In genomic region chr13:25347156-25347555, GRCh38 we compare ENCODE assay signal across 15 cellular contexts. TPM values are rescaled to one million over a fixed set of nuclear protein-coding genes. Genes with fewer than 3 reads are reported as not detected.
DNase-seq lines count a peak whose midpoint lies in the region; ATAC-seq and TF ChIP-seq lines count a peak whose summit lies in the region.
"Had no signal": no experiment of that assay in that cellular context is flagged by ENCODE, and none has a peak within 500 bp of the region (broad histone marks: within the 10 kb centered on the region; RNA-seq: fewer than 3 reads in every experiment).

No MANE protein-coding gene starts in this region.

- H3K9ac ChIP-seq in IMR-90 (ENCODE audit: low read depth, low read length) = no peak overlapping the region

- H3K23ac ChIP-seq in IMR-90 (ENCODE audit: low read depth, low read length) = no peak overlapping the region

- no peak overlapping the region for H2AK5ac ChIP-seq in IMR-90 (ENCODE audit: low read depth, low read length)

- no peaks in the 10 kb centered on the region for H3K36me3 ChIP-seq in GM23338 (ENCODE audit: insufficient read depth)
- H3K36me3 ChIP-seq in IMR-90 (ENCODE audit: control insufficient read depth, insufficient read depth, low read length) = no peaks in the 10 kb centered on the region; the same call in 1 of the 2 replicates
- no peaks in the 10 kb centered on the region for H3K36me3 ChIP-seq in lung (ENCODE audit: control insufficient read depth in 2 of 2, insufficient read depth in 2 of 2, low read length in 2 of 2)
- H3K36me3 ChIP-seq in Caco-2 (ENCODE audit: control insufficient read depth, insufficient read depth, low read length) = no peaks in the 10 kb centered on the region

- no peak overlapping the region for H2BK15ac ChIP-seq in IMR-90 (ENCODE audit: low read depth, low read length)

- WGBS in IMR-90 (ENCODE audit: extremely low coverage in 2 of 2, insufficient read length in 1 of 2), 2 experiments = no CpG with 5 or more reads among the region's 2 CpGs
- WGBS in lung, 2 donors = 81 to 83% methylated on average over 2 of the region's 2 CpGs

- H3K14ac ChIP-seq in IMR-90 (replicated peaks; ENCODE audit: low read depth, low read length) = no peak overlapping the region

- no peak overlapping the region for H2BK120ac ChIP-seq in IMR-90 (ENCODE audit: low read depth, low read length)

- ATAC-seq in GM23338 = peak; percentile 69
- 0 out of 2 replicates have a peak, but pooled peaks have one; percentile 11 for ATAC-seq in IMR-90 (ENCODE audit: low read depth)
- ATAC-seq in lung (ENCODE audit: insufficient read depth, low FRiP score) = no peak
- ATAC-seq in stimulated activated effector memory CD8-positive, alpha-beta T cell treated with anti-CD3 and anti-CD28 coated beads, Interleukin-12 subunit alpha, Interleukin-12 subunit beta, amount 100 ng/mL, for 72 hours = no peak

- intact Hi-C loops in IMR-90 (cut with micrococcal nuclease) = no loop called here
- intact Hi-C loops in MCF 10A (cut with micrococcal nuclease) = no loop called here
- intact Hi-C loops in Caco-2 (cut with micrococcal nuclease; ENCODE audit: unreplicated experiment) = no loop called here

- no peaks in the 10 kb centered on the region for H3F3A ChIP-seq in GM23338 (replicated peaks; ENCODE audit: low read depth)

- H3K27me3 Mint-ChIP-seq in GM23338 (ENCODE audit: insufficient read depth, low read depth, poor library complexity) (no peaks in the 10 kb centered on the region), MCF 10A (ENCODE audit: insufficient read depth, unreplicated experiment) (peaks cover 5% of the 10 kb centered on the region), Caco-2 (ENCODE audit: insufficient read depth, unreplicated experiment) (peaks cover 6% of the 10 kb centered on the region)

- H2AFZ ChIP-seq in GM23338 = no peak overlapping the region
- no peak overlapping the region for H2AFZ ChIP-seq in IMR-90 (replicated peaks; ENCODE audit: low read length, poor library complexity)

- H3K27ac Mint-ChIP-seq in GM23338 (peak overlapping the region; percentile 81; the same call in 1 of the 2 replicates), MCF 10A (ENCODE audit: low read depth, unreplicated experiment) (no peak overlapping the region), Caco-2 (ENCODE audit: unreplicated experiment) (no peak overlapping the region)
- H3K27ac Mint-ChIP-seq in stimulated activated effector memory CD8-positive, alpha-beta T cell treated with anti-CD3 and anti-CD28 coated beads, Interleukin-12 subunit alpha, Interleukin-12 subunit beta, amount 100 ng/mL, for 72 hours = no peak overlapping the region

- no peaks in the 10 kb centered on the region for H3K79me2 ChIP-seq in GM23338 (replicated peaks; ENCODE audit: insufficient read depth)

- H3K4me1 ChIP-seq in GM23338 (ENCODE audit: insufficient read depth) = peaks cover 39% of the 10 kb centered on the region
- H3K4me1 ChIP-seq in IMR-90 (ENCODE audit: control insufficient read depth, insufficient read depth, low read length) = no peaks in the 10 kb centered on the region
- no peaks in the 10 kb centered on the region for H3K4me1 ChIP-seq in lung (ENCODE audit: control insufficient read depth in 2 of 2, insufficient read depth in 2 of 2, low read length in 2 of 2)
- no peaks in the 10 kb centered on the region for H3K4me1 ChIP-seq in Caco-2

- no TSS peak for BruUV-seq in IMR-90 (replicated peaks; lab: Mats Ljungman, UMichigan)
- BruUV-seq in MCF 10A (replicated peaks; lab: Mats Ljungman, UMichigan) = no TSS peak
- no TSS peak for BruUV-seq in Caco-2 (replicated peaks; lab: Mats Ljungman, UMichigan)

- H3K9me3 ChIP-seq in IMR-90 (ENCODE audit: control insufficient read depth, insufficient read depth, low read length) = no peaks in the 10 kb centered on the region
- H3K9me3 ChIP-seq in lung (ENCODE audit: control insufficient read depth in 2 of 2, insufficient read depth in 1 of 2, low read length in 1 of 2) = no peaks in the 10 kb centered on the region
- H3K9me3 ChIP-seq in Caco-2 = no peaks in the 10 kb centered on the region

- H2BK20ac ChIP-seq in IMR-90 (ENCODE audit: low read depth, low read length) = no peak overlapping the region

- no peak for TF ChIP-seq RAD21 in IMR-90 (IDR thresholded peaks at IDR 0.05; ENCODE audit: low read length)

- H3K9me3 Mint-ChIP-seq in GM23338 = no peaks in the 10 kb centered on the region
- no peaks in the 10 kb centered on the region for H3K9me3 Mint-ChIP-seq in stimulated activated effector memory CD8-positive, alpha-beta T cell treated with anti-CD3 and anti-CD28 coated beads, Interleukin-12 subunit alpha, Interleukin-12 subunit beta, amount 100 ng/mL, for 72 hours
- no peaks in the 10 kb centered on the region for H3K9me3 Mint-ChIP-seq in MCF 10A (ENCODE audit: unreplicated experiment)
- H3K9me3 Mint-ChIP-seq in Caco-2 (ENCODE audit: unreplicated experiment) = no peaks in the 10 kb centered on the region

- H3K4me3 Mint-ChIP-seq in GM23338 (no peak overlapping the region), MCF 10A (ENCODE audit: unreplicated experiment) (no peak overlapping the region), Caco-2 (ENCODE audit: unreplicated experiment) (no peak overlapping the region)
- no peak overlapping the region for H3K4me3 Mint-ChIP-seq in stimulated activated effector memory CD8-positive, alpha-beta T cell treated with anti-CD3 and anti-CD28 coated beads, Interleukin-12 subunit alpha, Interleukin-12 subunit beta, amount 100 ng/mL, for 72 hours

- H3K4ac ChIP-seq in IMR-90 (ENCODE audit: low read depth, low read length) = no peak overlapping the region

- H3K18ac ChIP-seq in IMR-90 (ENCODE audit: low read depth, low read length) = no peak overlapping the region

- TF ChIP-seq CTCF in GM23338 (conservative IDR thresholded peaks at IDR 0.05; ENCODE audit: low read depth in 2 of 2) = no peak
- TF ChIP-seq CTCF in IMR-90 (conservative IDR thresholded peaks at IDR 0.05; ENCODE audit: low read depth, low read length) = no peak
- no peak for TF ChIP-seq CTCF in lung (IDR thresholded peaks at IDR 0.05; ENCODE audit: control extremely low read depth, extremely low read depth)
- TF ChIP-seq CTCF in MCF 10A (IDR thresholded peaks at IDR 0.05; ENCODE audit: unreplicated experiment) = no peak
- no peak for TF ChIP-seq CTCF in Caco-2 (IDR thresholded peaks at IDR 0.05; ENCODE audit: insufficient read depth in 1 of 2, low read depth in 1 of 2, low read length in 1 of 2, severe bottlenecking in 1 of 2, unreplicated experiment in 1 of 2)

- H3K27ac ChIP-seq in GM23338 (ENCODE audit: low read depth) (no peak overlapping the region), IMR-90 (ENCODE audit: insufficient read depth, low read length) (no peak overlapping the region), lung (ENCODE audit: low read depth in 1 of 2, low read length in 1 of 2) (no peak overlapping the region)

- no peaks in the 10 kb centered on the region for H3K9me1 ChIP-seq in IMR-90 (ENCODE audit: insufficient read depth, low read length)

- no peak overlapping the region for H4K5ac ChIP-seq in IMR-90 (ENCODE audit: low read depth, low read length)

- H3K4me3 ChIP-seq in GM23338 (no peak overlapping the region), IMR-90 (ENCODE audit: insufficient read depth, low read depth, low read length) (no peak overlapping the region), lung (peak overlapping the region; percentile 8), Caco-2 (ENCODE audit: low read depth, low read length) (no peak overlapping the region)

- CTCF ChIA-PET in IMR-90 (lab: Yijun Ruan, JAX) (no interaction called here), MCF 10A (lab: Yijun Ruan, JAX) (interaction anchor here (1.0 kb wide), 1 partner anchor 28 kb away, joined by 4 read pairs; no protein-coding TSS in a partner anchor), Caco-2 (lab: Charles Lee) (no interaction called here)

- peaks cover 5% of the 10 kb centered on the region; the same call in 1 of the 3 replicates for H3K36me3 Mint-ChIP-seq in GM23338 (ENCODE audit: low read depth)
- H3K36me3 Mint-ChIP-seq in stimulated activated effector memory CD8-positive, alpha-beta T cell treated with anti-CD3 and anti-CD28 coated beads, Interleukin-12 subunit alpha, Interleukin-12 subunit beta, amount 100 ng/mL, for 72 hours = peaks cover 13% of the 10 kb centered on the region
- H3K36me3 Mint-ChIP-seq in MCF 10A (ENCODE audit: insufficient read depth, unreplicated experiment) = peaks cover 14% of the 10 kb centered on the region
- H3K36me3 Mint-ChIP-seq in Caco-2 (ENCODE audit: insufficient read depth, unreplicated experiment) = no peaks in the 10 kb centered on the region

- no peaks in the 10 kb centered on the region for H3K9me2 ChIP-seq in GM23338 (ENCODE audit: insufficient read depth)

- H4K91ac ChIP-seq in IMR-90 (ENCODE audit: insufficient read depth, low read depth, low read length) = no peak overlapping the region

- dilution Hi-C loops in IMR-90 (cut with HindIII; ENCODE audit: low sequenced_read_pairs, unreplicated experiment) = no loop called here

- POLR2A ChIA-PET in IMR-90 (lab: Charles Lee; ENCODE audit: unreplicated experiment) = interaction anchor here (0.5 to 0.7 kb wide), 2 partner anchors 80 to 469 kb away, joined by 3 read pairs; no protein-coding TSS in a partner anchor
- POLR2A ChIA-PET in MCF 10A (lab: Yijun Ruan, JAX) = interaction anchor here (0.7 to 1.2 kb wide), 2 partner anchors 10 to 14 kb away, joined by 3 read pairs; no protein-coding TSS in a partner anchor
- POLR2A ChIA-PET in Caco-2 (lab: Charles Lee) = no interaction called here

- H3K79me1 ChIP-seq in IMR-90 (ENCODE audit: low read depth in 1 of 2, low read length in 2 of 2) = no peaks in the 10 kb centered on the region

- H2AK9ac ChIP-seq in IMR-90 (replicated peaks; ENCODE audit: low read depth, low read length, poor library complexity) = no peak overlapping the region

- H4K20me1 ChIP-seq in GM23338 (replicated peaks; ENCODE audit: insufficient read depth) (no peaks in the 10 kb centered on the region), IMR-90 (ENCODE audit: insufficient read depth, low read length) (no peaks in the 10 kb centered on the region)

- no peak overlapping the region for H2BK5ac ChIP-seq in IMR-90 (ENCODE audit: low read depth, low read length, poor library complexity, severe bottlenecking)

- in situ Hi-C loops in IMR-90 (cut with MboI; ENCODE audit: low sequenced_read_pairs) = no loop called here

- H3K4me1 Mint-ChIP-seq in GM23338 = peaks cover 32% of the 10 kb centered on the region
- no peaks in the 10 kb centered on the region for H3K4me1 Mint-ChIP-seq in stimulated activated effector memory CD8-positive, alpha-beta T cell treated with anti-CD3 and anti-CD28 coated beads, Interleukin-12 subunit alpha, Interleukin-12 subunit beta, amount 100 ng/mL, for 72 hours
- H3K4me1 Mint-ChIP-seq in MCF 10A (ENCODE audit: insufficient read depth, unreplicated experiment) = no peaks in the 10 kb centered on the region
- H3K4me1 Mint-ChIP-seq in Caco-2 (ENCODE audit: low read depth, unreplicated experiment) = no peaks in the 10 kb centered on the region

- H3K4me2 ChIP-seq in GM23338 = no peak overlapping the region
- no peak overlapping the region for H3K4me2 ChIP-seq in IMR-90 (ENCODE audit: low read depth, low read length)

- no peak overlapping the region for H3K56ac ChIP-seq in IMR-90 (ENCODE audit: extremely low read depth, insufficient read depth, low read length)

- no peaks in the 10 kb centered on the region for H3K27me3 ChIP-seq in GM23338 (ENCODE audit: insufficient read depth)
- no peaks in the 10 kb centered on the region for H3K27me3 ChIP-seq in IMR-90 (ENCODE audit: control insufficient read depth, insufficient read depth, low read length)
- H3K27me3 ChIP-seq in lung (ENCODE audit: control insufficient read depth, insufficient read depth) = no peaks in the 10 kb centered on the region
- H3K27me3 ChIP-seq in Caco-2 (replicated peaks; ENCODE audit: control insufficient read depth, insufficient read depth, low read length) = no peaks in the 10 kb centered on the region

- peak; percentile 53 for DNase-seq in GM23338 (ENCODE audit: low spot score)
- DNase-seq in IMR-90 = no peak
- DNase-seq in astrocyte of the hippocampus (ENCODE audit: low read depth, low spot score) = peak; percentile 13
- DNase-seq in lung (ENCODE audit: low spot score) = no peak
- no peak for DNase-seq in stimulated activated effector memory CD8-positive, alpha-beta T cell treated with anti-CD3 and anti-CD28 coated beads, Interleukin-12 subunit alpha, Interleukin-12 subunit beta, amount 100 ng/mL, for 72 hours (ENCODE audit: low spot score in 2 of 2)
- DNase-seq in MCF 10A (ENCODE audit: unreplicated experiment) = no peak
- DNase-seq in Caco-2 = no peak
- DNase-seq: COR-L47, DMS79, MM.1S, NCI-H1417, NCI-H187 treated with DMSO at 0.1 percent for 48 hours, NCI-H2171 treated with DMSO at 0.1 percent for 48 hours, NCI-H82, T-helper 1 cell had no signal

- TF ChIP-seq POLR2A in IMR-90 (IDR thresholded peaks at IDR 0.05; ENCODE audit: low read depth, low read length) = no peak

- no peak overlapping the region for H4K8ac ChIP-seq in IMR-90 (ENCODE audit: low read depth in 2 of 2, low read length in 2 of 2)

RNA-seq across cellular contexts. Expression of gene ATP8A2, which starts 24.6 kb away (rescaled TPM):
- total RNA-seq in GM23338 (2014; rRNA removed; shearing (Covaris generic)) = 8.8 and 9.0 TPM in 2 replicates
- 5.7 and 6.3 TPM in 2 replicates for polyA plus RNA-seq in GM23338 (2016; fragmentation: Nextera tagmentation; extraction: Ambion mirVana)
- total RNA-seq in IMR-90 (2012; rRNA removed) = 0.18 and 0.28 TPM in 2 replicates
- 0.02 and 0.04 TPM in 2 replicates for polyA plus RNA-seq in IMR-90 (2012; rRNA removed)
- polyA plus RNA-seq in IMR-90 (2012; cell fraction: cytosol; rRNA removed) = 0.01 and 0.03 TPM in 2 replicates
- 0.01 and 0.02 TPM in 2 replicates for polyA plus RNA-seq in IMR-90 (2012; cell fraction: nucleus; rRNA removed; ENCODE audit: low replicate concordance)
- 1 to 10 TPM; 1.9 to 2.7 TPM for total RNA-seq in lung
- polyA plus RNA-seq in lung = under 1 TPM; 0.31 to 0.33 TPM
- total RNA-seq in MCF 10A (2022) = 0.26 and 0.34 TPM in 2 replicates
- total RNA-seq in Caco-2 (2022) = 0.05 and 0.09 TPM in 2 replicates

RNA-seq across cellular contexts. Expression of gene NUP58, which starts 45.7 kb away (rescaled TPM):
- total RNA-seq in GM23338 (2014; rRNA removed; shearing (Covaris generic)) = 79.5 and 91.8 TPM in 2 replicates
- polyA plus RNA-seq in GM23338 (2016; fragmentation: Nextera tagmentation; extraction: Ambion mirVana) (27.6 and 27.7 TPM in 2 replicates), IMR-90 (2012; rRNA removed) (25.2 and 29.7 TPM in 2 replicates), lung (10 to 100 TPM; 25.6 to 30.5 TPM)
- total RNA-seq in IMR-90 (2012; rRNA removed) (50.7 and 61.4 TPM in 2 replicates), lung (10 to 100 TPM; 77.6 to 82.5 TPM), MCF 10A (2022) (106 and 116 TPM in 2 replicates), Caco-2 (2022) (60.4 and 66.4 TPM in 2 replicates)
- 14.6 and 20.5 TPM in 2 replicates for polyA plus RNA-seq in IMR-90 (2012; cell fraction: cytosol; rRNA removed)
- polyA plus RNA-seq in IMR-90 (2012; cell fraction: nucleus; rRNA removed; ENCODE audit: low replicate concordance) = 15.1 and 32.3 TPM in 2 replicates

RNA-seq across cellular contexts. Expression of gene MTMR6, which starts 59.9 kb away (rescaled TPM):
- total RNA-seq in GM23338 (2014; rRNA removed; shearing (Covaris generic)) = 9.5 and 11.5 TPM in 2 replicates
- polyA plus RNA-seq in GM23338 (2016; fragmentation: Nextera tagmentation; extraction: Ambion mirVana) (3.4 and 4.6 TPM in 2 replicates), IMR-90 (2012; rRNA removed) (7.4 and 9.4 TPM in 2 replicates), lung (10 to 100 TPM in 1 of 2 donors, 1 to 10 TPM in 1; 5.5 to 16.0 TPM)
- total RNA-seq in IMR-90 (2012; rRNA removed) (21.7 and 33.1 TPM in 2 replicates), lung (10 to 100 TPM; 19.6 to 23.4 TPM), MCF 10A (2022) (21.0 and 21.5 TPM in 2 replicates), Caco-2 (2022) (12.7 and 13.0 TPM in 2 replicates)
- polyA plus RNA-seq in IMR-90 (2012; cell fraction: cytosol; rRNA removed) = 2.7 and 3.8 TPM in 2 replicates
- polyA plus RNA-seq in IMR-90 (2012; cell fraction: nucleus; rRNA removed; ENCODE audit: low replicate concordance) = 1.9 and 5.4 TPM in 2 replicates

Comparison
In these comparisons a context has a peak if more than half of its experiments do, and no peak if none do; other contexts are left out.
1. ATAC-seq: peak in GM23338 (single experiment) and IMR-90 (single experiment); none in lung (single experiment) and stimulated activated effector memory CD8-positive, alpha-beta T cell treated with anti-CD3 and anti-CD28 coated beads, Interleukin-12 subunit alpha, Interleukin-12 subunit beta, amount 100 ng/mL, for 72 hours (single experiment).
2. DNase-seq: peak in GM23338 (single experiment) and astrocyte of the hippocampus (single experiment); none in IMR-90 (single experiment), lung (single experiment), stimulated activated effector memory CD8-positive, alpha-beta T cell treated with anti-CD3 and anti-CD28 coated beads, Interleukin-12 subunit alpha, Interleukin-12 subunit beta, amount 100 ng/mL, for 72 hours (0 of 2), MCF 10A (single experiment) and Caco-2 (0 of 2).